Comparison of ENCODE assay signal across 33 cellular contexts in the genomic region with DNA sequence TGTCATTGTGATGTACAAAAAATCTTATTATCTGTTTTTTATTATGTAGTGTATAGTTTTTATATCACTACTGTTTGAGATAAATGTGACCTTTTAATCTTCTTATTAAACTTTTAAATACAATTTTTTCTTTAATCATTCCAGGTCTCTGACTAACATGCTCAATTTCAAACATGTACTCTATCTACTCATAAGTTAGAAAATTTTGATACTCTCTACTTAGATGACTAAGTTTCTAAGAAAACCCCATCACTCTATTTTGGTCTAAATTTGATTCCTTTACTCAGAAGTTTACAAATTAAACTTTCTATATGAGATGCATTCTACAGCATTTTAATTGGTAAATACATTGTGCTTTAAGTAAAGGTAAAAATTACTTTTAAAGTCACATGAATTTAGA.
"Had no signal": no experiment of that assay in that cellular context is flagged by ENCODE, and none has a peak within 500 bp of the region (broad histone marks: within the 10 kb centered on the region; RNA-seq: fewer than 3 reads in every experiment).

No MANE protein-coding gene starts in this region.

- H3K4me3 Mint-ChIP-seq: activated B cell treated with CpG ODN at 0.5 μM for 24 hours; activated CD4-positive, alpha-beta memory T cell treated with anti-CD3 and anti-CD28 coated beads for 36 hours; activated CD4-positive, alpha-beta T cell treated with anti-CD3 and anti-CD28 coated beads, Interleukin-2, amount 10 ng/mL, durations not matched to agents 7 days and 5 days; activated naive CD4-positive, alpha-beta T cell treated with anti-CD3 and anti-CD28 coated beads, Interleukin-2, amount 10 ng/mL, durations not matched to agents 7 days and 5 days; activated naive CD4-positive, alpha-beta T cell treated with anti-CD3 and anti-CD28 coated beads, Interleukin-2, amount 50 U/mL, for 24 hours; activated naive CD8-positive, alpha-beta T cell; activated naive CD8-positive, alpha-beta T cell treated with anti-CD3 and anti-CD28 coated beads, Interleukin-2, amount 10 ng/mL, durations not matched to agents 7 days and 5 days; activated naive CD8-positive, alpha-beta T cell treated with anti-CD3 and anti-CD28 coated beads, Interleukin-2, amount 50 U/mL, for 24 hours; activated T-cell treated with anti-CD3 and anti-CD28 coated beads, Interleukin-2, amount 50 U/mL, for 4 hours; activated T-helper 1 cell treated with anti-CD3 and anti-CD28 coated beads, Interleukin-12 subunit alpha, Interleukin-12 subunit beta, Interleukin-2, Interleukin-4 antibody, amounts not matched to agents 30 ng/mL and 10 ng/mL and 1 ng/mL, durations not matched to agents 14 hours and 24 hours and 36 hours; brain; central memory CD8-positive, alpha-beta T cell; T-helper 1 cell treated with Interleukin-12 subunit alpha and Interleukin-12 subunit beta and Interleukin-4 antibody, amounts not matched to agents 30 μg/mL and 1 μg/mL, for 36 hours; T-helper 2 cell treated with Interferon-gamma antibody and Interleukin-4, amounts not matched to agents 5 μg/mL and 100 μg/mL, for 36 hours had no signal

- FAIRE-seq: bronchial epithelial cell, TTC549 had no signal

- DNase-seq: activated B cell treated with CpG ODN at 0.5 μM for 24 hours; activated CD4-positive, alpha-beta memory T cell treated with anti-CD3 and anti-CD28 coated beads for 36 hours; activated CD4-positive, alpha-beta T cell treated with anti-CD3 and anti-CD28 coated beads for 48 hours; activated CD4-positive, alpha-beta T cell treated with anti-CD3 and anti-CD28 coated beads, Interleukin-2, amount 10 ng/mL, durations not matched to agents 7 days and 5 days; activated CD4-positive, alpha-beta T cell treated with anti-CD3 and anti-CD28 coated beads, Interleukin-2, amount 50 U/mL, for 4 hours; activated CD8-positive, alpha-beta memory T cell treated with anti-CD3 and anti-CD28 coated beads, Interleukin-2, amount 50 U/mL, for 4 hours; activated effector memory CD4-positive, alpha-beta T cell treated with Interleukin-2 at 50 U/mL for 16 hours; activated gamma-delta T cell; activated naive CD4-positive, alpha-beta T cell treated with anti-CD3 and anti-CD28 coated beads, Interleukin-2, amount 10 ng/mL, durations not matched to agents 7 days and 5 days; activated naive CD4-positive, alpha-beta T cell treated with Interleukin-2 at 50 U/mL for 16 hours; activated naive CD8-positive, alpha-beta T cell treated with anti-CD3 and anti-CD28 coated beads, Interleukin-2, amount 10 ng/mL, durations not matched to agents 7 days and 5 days; activated naive CD8-positive, alpha-beta T cell treated with anti-CD3 and anti-CD28 coated beads, Interleukin-2, amount 50 U/mL, for 24 hours; activated T-cell treated with anti-CD3 and anti-CD28 coated beads for 4 hours; activated T-cell treated with anti-CD3 and anti-CD28 coated beads, Interleukin-2, amount 50 U/mL, for 1 hour; activated T-cell treated with anti-CD3 and anti-CD28 coated beads, Interleukin-2, amount 50 U/mL, for 4 hours; amygdala; anterior cingulate cortex; caudate nucleus; cerebellar nuclear complex; SW 1271; T-helper 1 cell; T-helper 2 cell; T-helper 9 cell had no signal

- H3K9me3 Mint-ChIP-seq: activated naive CD4-positive, alpha-beta T cell treated with anti-CD3 and anti-CD28 coated beads, Interleukin-2, amount 10 ng/mL, durations not matched to agents 7 days and 5 days; activated T-helper 1 cell treated with anti-CD3 and anti-CD28 coated beads, Interleukin-12 subunit alpha, Interleukin-12 subunit beta, Interleukin-2, Interleukin-4 antibody, amounts not matched to agents 30 ng/mL and 10 ng/mL and 1 ng/mL, durations not matched to agents 14 hours and 24 hours and 36 hours; activated T-helper 2 cell treated with anti-CD3 and anti-CD28 coated beads, Interferon-gamma antibody, Interleukin-2, Interleukin-4, amounts not matched to agents 10 μg/mL and 5 μg/mL and 100 μg/mL, durations not matched to agents 14 hours and 24 hours and 36 hours; T-helper 1 cell treated with Interleukin-12 subunit alpha and Interleukin-12 subunit beta and Interleukin-4 antibody, amounts not matched to agents 30 μg/mL and 1 μg/mL, for 36 hours; T-helper 2 cell treated with Interferon-gamma antibody and Interleukin-4, amounts not matched to agents 5 μg/mL and 100 μg/mL, for 36 hours had no signal

- H3K36me3 Mint-ChIP-seq: brain had no signal

- H3K27me3 Mint-ChIP-seq: activated B cell treated with CpG ODN at 0.5 μM for 24 hours; activated CD4-positive, alpha-beta memory T cell treated with anti-CD3 and anti-CD28 coated beads for 36 hours; activated CD4-positive, alpha-beta T cell treated with anti-CD3 and anti-CD28 coated beads, Interleukin-2, amount 10 ng/mL, durations not matched to agents 7 days and 5 days; activated naive CD4-positive, alpha-beta T cell treated with anti-CD3 and anti-CD28 coated beads, Interleukin-2, amount 10 ng/mL, durations not matched to agents 7 days and 5 days; activated naive CD4-positive, alpha-beta T cell treated with anti-CD3 and anti-CD28 coated beads, Interleukin-2, amount 50 U/mL, for 24 hours; activated naive CD8-positive, alpha-beta T cell; activated naive CD8-positive, alpha-beta T cell treated with anti-CD3 and anti-CD28 coated beads, Interleukin-2, amount 10 ng/mL, durations not matched to agents 7 days and 5 days; activated naive CD8-positive, alpha-beta T cell treated with anti-CD3 and anti-CD28 coated beads, Interleukin-2, amount 50 U/mL, for 24 hours; central memory CD8-positive, alpha-beta T cell had no signal

- H3K4me1 Mint-ChIP-seq: activated B cell treated with CpG ODN at 0.5 μM for 24 hours; activated CD4-positive, alpha-beta T cell treated with anti-CD3 and anti-CD28 coated beads, Interleukin-2, amount 10 ng/mL, durations not matched to agents 7 days and 5 days; activated naive CD4-positive, alpha-beta T cell treated with anti-CD3 and anti-CD28 coated beads, Interleukin-2, amount 10 ng/mL, durations not matched to agents 7 days and 5 days; activated naive CD4-positive, alpha-beta T cell treated with anti-CD3 and anti-CD28 coated beads, Interleukin-2, amount 50 U/mL, for 24 hours; activated naive CD8-positive, alpha-beta T cell treated with anti-CD3 and anti-CD28 coated beads, Interleukin-2, amount 10 ng/mL, durations not matched to agents 7 days and 5 days; activated naive CD8-positive, alpha-beta T cell treated with anti-CD3 and anti-CD28 coated beads, Interleukin-2, amount 50 U/mL, for 24 hours; brain; central memory CD8-positive, alpha-beta T cell had no signal

- H3K27ac Mint-ChIP-seq: activated B cell treated with CpG ODN at 0.5 μM for 24 hours; activated CD4-positive, alpha-beta memory T cell treated with anti-CD3 and anti-CD28 coated beads for 36 hours; activated CD4-positive, alpha-beta T cell treated with anti-CD3 and anti-CD28 coated beads, Interleukin-2, amount 10 ng/mL, durations not matched to agents 7 days and 5 days; activated naive CD4-positive, alpha-beta T cell treated with anti-CD3 and anti-CD28 coated beads, Interleukin-2, amount 10 ng/mL, durations not matched to agents 7 days and 5 days; activated naive CD4-positive, alpha-beta T cell treated with anti-CD3 and anti-CD28 coated beads, Interleukin-2, amount 50 U/mL, for 24 hours; activated naive CD8-positive, alpha-beta T cell; activated naive CD8-positive, alpha-beta T cell treated with anti-CD3 and anti-CD28 coated beads, Interleukin-2, amount 10 ng/mL, durations not matched to agents 7 days and 5 days; activated naive CD8-positive, alpha-beta T cell treated with anti-CD3 and anti-CD28 coated beads, Interleukin-2, amount 50 U/mL, for 24 hours; activated T-helper 1 cell treated with anti-CD3 and anti-CD28 coated beads, Interleukin-12 subunit alpha, Interleukin-12 subunit beta, Interleukin-2, Interleukin-4 antibody, amounts not matched to agents 30 ng/mL and 10 ng/mL and 1 ng/mL, durations not matched to agents 14 hours and 24 hours and 36 hours; activated T-helper 2 cell treated with anti-CD3 and anti-CD28 coated beads, Interferon-gamma antibody, Interleukin-2, Interleukin-4, amounts not matched to agents 10 μg/mL and 5 μg/mL and 100 μg/mL, durations not matched to agents 14 hours and 24 hours and 36 hours; brain; T-helper 1 cell treated with Interleukin-12 subunit alpha and Interleukin-12 subunit beta and Interleukin-4 antibody, amounts not matched to agents 30 μg/mL and 1 μg/mL, for 36 hours; T-helper 2 cell treated with Interferon-gamma antibody and Interleukin-4, amounts not matched to agents 5 μg/mL and 100 μg/mL, for 36 hours had no signal

- ATAC-seq: activated naive CD8-positive, alpha-beta T cell treated with anti-CD3 and anti-CD28 coated beads, Interleukin-2, amount 50 U/mL, for 24 hours; activated T-cell treated with anti-CD3 and anti-CD28 coated beads, Interleukin-2, amount 50 U/mL, for 4 hours had no signal
